ENCODE assay signal across 8 cellular contexts in genomic region chr5:1594336-1595106, GRCh38.
A peak's percentile ranks its signal among the peaks of the same experiment; 100 is the strongest.
DNase-seq lines count a peak whose midpoint lies in the region; TF ChIP-seq lines count a peak whose summit lies in the region.

No MANE protein-coding gene starts in this region.

- WGBS in mesenchymal stem cell = 18% methylated on average over 82 of the region's 82 CpGs

- H2BK120ac ChIP-seq in mesenchymal stem cell (ENCODE audit: low read depth, low read length) = no peak overlapping the region

- H3K27ac ChIP-seq in HEK293 (ENCODE audit: extremely low read depth, low read depth, low read length) (peak overlapping the region; percentile 75; the same call in 1 of the 2 replicates), mesenchymal stem cell (ENCODE audit: low read length, poor library complexity, severe bottlenecking) (no peak overlapping the region)
- H3K27ac ChIP-seq in effector memory CD4-positive, alpha-beta T cell (ENCODE audit: insufficient read depth, low read length, poor library complexity, severe bottlenecking) = no peak overlapping the region

- DNase-seq in GM12865 (ENCODE audit: low read depth) = peak; percentile 97
- DNase-seq in NCI-H1694 treated with DMSO at 0.1 percent for 48 hours (lab: John Stamatoyannopoulos, UW) = peak; percentile 91
- DNase-seq in activated CD4-positive, alpha-beta T cell treated with anti-CD3 and anti-CD28 coated beads, Interleukin-2, amount 50 U/mL, for 4 hours = peak; percentile 48 to 53
- peak; percentile 10 to 25 (median 22) for DNase-seq in effector memory CD4-positive, alpha-beta T cell
- DNase-seq in mesenchymal stem cell = peak; percentile 40
- peak; percentile 76 for DNase-seq in stimulated activated CD8-positive, alpha-beta memory T cell treated with anti-CD3 and anti-CD28 coated beads, Interleukin-12 subunit alpha, Interleukin-12 subunit beta, amount 100 ng/mL, for 4 hours (ENCODE audit: low read depth)
- no peak for DNase-seq in NCI-H2196 (lab: John Stamatoyannopoulos, UW; ENCODE audit: unreplicated experiment)

- POLR2A ChIA-PET in HEK293 (lab: Yijun Ruan, JAX) = interaction anchor here (0.6 to 1.5 kb wide), 7 partner anchors 12 to 443 kb away, joined by 3 to 8 read pairs (median 4); partner anchors contain the start of gene LPCAT1

- no peaks in the 10 kb centered on the region for H3K79me1 ChIP-seq in mesenchymal stem cell (replicated peaks; ENCODE audit: low read length, poor library complexity, severe bottlenecking)

- no peak overlapping the region for H3K4ac ChIP-seq in mesenchymal stem cell (ENCODE audit: low read depth in 1 of 2, low read length in 2 of 2)

- H2AK5ac ChIP-seq in mesenchymal stem cell (ENCODE audit: low read length, severe bottlenecking) = no peak overlapping the region

- no peak overlapping the region for H4K91ac ChIP-seq in mesenchymal stem cell (ENCODE audit: low read length)

- H3K4me1 ChIP-seq in HEK293 (ENCODE audit: control insufficient read depth, insufficient read depth, low read length) = peaks cover 3% of the 10 kb centered on the region; the same call in 1 of the 2 replicates
- peaks cover 3% of the 10 kb centered on the region for H3K4me1 ChIP-seq in effector memory CD4-positive, alpha-beta T cell (ENCODE audit: control insufficient read depth, insufficient read depth, low read length, poor library complexity, severe bottlenecking)
- H3K4me1 ChIP-seq in mesenchymal stem cell (ENCODE audit: control insufficient read depth, insufficient read depth, low read depth, low read length) = peaks cover 12% of the 10 kb centered on the region

- H2BK12ac ChIP-seq in mesenchymal stem cell (ENCODE audit: low read length in 2 of 2) = peak overlapping the region in 1 of 2 experiments; percentile 4

- TF ChIP-seq CTCF in GM12865 (IDR thresholded peaks at IDR 0.05; ENCODE audit: insufficient read depth, low read depth, low read length, missing control alignments) (peak; percentile 70), HEK293 (tag by site-specific recombination; IDR thresholded peaks at IDR 0.05) (peak; percentile 98)

- H2BK15ac ChIP-seq in mesenchymal stem cell (ENCODE audit: low read depth, poor library complexity, severe bottlenecking) = peak overlapping the region; percentile 2

- peak overlapping the region; percentile 80 for H3K9ac ChIP-seq in mesenchymal stem cell (ENCODE audit: low read length)

- peak overlapping the region; percentile 60 for H4K8ac ChIP-seq in mesenchymal stem cell (ENCODE audit: low read length)

- CTCF ChIA-PET in HEK293 (lab: Yijun Ruan, JAX) = interaction anchor here (0.6 to 1.2 kb wide), 7 partner anchors 12 to 555 kb away, joined by 3 to 10 read pairs (median 3); no protein-coding TSS in a partner anchor

- H3K9me3 ChIP-seq in HEK293 (ENCODE audit: control insufficient read depth, insufficient read depth, low read depth, low read length) = no peaks in the 10 kb centered on the region
- no peaks in the 10 kb centered on the region for H3K9me3 ChIP-seq in effector memory CD4-positive, alpha-beta T cell (ENCODE audit: control insufficient read depth, low read length)
- H3K9me3 ChIP-seq in mesenchymal stem cell (ENCODE audit: control insufficient read depth, low read length) = no peaks in the 10 kb centered on the region

- H2AFZ ChIP-seq in mesenchymal stem cell (ENCODE audit: low read depth, low read length) = peak overlapping the region; percentile 47

- peaks cover 12 to 25% of the 10 kb centered on the region in 2 experiments for H3K36me3 ChIP-seq in HEK293 (ENCODE audit: control insufficient read depth in 2 of 2, insufficient read depth in 1 of 2, low read length in 2 of 2)
- H3K36me3 ChIP-seq in effector memory CD4-positive, alpha-beta T cell (ENCODE audit: control insufficient read depth, insufficient read depth, low read length) = no peaks in the 10 kb centered on the region
- peaks cover 0 to 4% of the 10 kb centered on the region in 2 experiments for H3K36me3 ChIP-seq in mesenchymal stem cell (ENCODE audit: control insufficient read depth in 1 of 2, insufficient read depth in 2 of 2, low read depth in 1 of 2, low read length in 2 of 2)

- peak overlapping the region; percentile 82 for H3K4me3 ChIP-seq in GM12865 (ENCODE audit: low read depth, low read length)
- peak overlapping the region; percentile 71 for H3K4me3 ChIP-seq in HEK293 (ENCODE audit: low read depth, low read length)
- peak overlapping the region; percentile 49 for H3K4me3 ChIP-seq in effector memory CD4-positive, alpha-beta T cell (ENCODE audit: insufficient read depth, low read depth, low read length, poor library complexity, severe bottlenecking)
- H3K4me3 ChIP-seq in mesenchymal stem cell (ENCODE audit: insufficient read depth in 1 of 2, low read depth in 1 of 2, low read length in 2 of 2) = peak overlapping the region; percentile 63 to 79

- no peak overlapping the region for H3K23ac ChIP-seq in mesenchymal stem cell (ENCODE audit: low read length in 2 of 2)

- no peaks in the 10 kb centered on the region for H3K27me3 ChIP-seq in effector memory CD4-positive, alpha-beta T cell (replicated peaks; ENCODE audit: control insufficient read depth, insufficient read depth, low read length, poor library complexity, severe bottlenecking)
- no peaks in the 10 kb centered on the region for H3K27me3 ChIP-seq in mesenchymal stem cell (ENCODE audit: control insufficient read depth in 1 of 2, insufficient read depth in 1 of 2, low read length in 2 of 2)

- peak overlapping the region; percentile 80 for H3K4me2 ChIP-seq in mesenchymal stem cell (ENCODE audit: low read length, poor library complexity, severe bottlenecking)

- no peak overlapping the region for H2BK5ac ChIP-seq in mesenchymal stem cell (ENCODE audit: low read depth, low read length, poor library complexity, severe bottlenecking)

- no peak overlapping the region for H3K14ac ChIP-seq in mesenchymal stem cell (ENCODE audit: low read length in 2 of 2)

- H3K18ac ChIP-seq in mesenchymal stem cell (ENCODE audit: low read depth in 1 of 2, low read length in 2 of 2) = peak overlapping the region; percentile 29 to 73

TF ChIP-seq in HEK293, 187 proteins besides CTCF, POLR2A, EP300 and RAD21 (continues in another document):
- TF ChIP-seq PATZ1 (tag by site-specific recombination; IDR thresholded peaks at IDR 0.05) = peak; percentile 95
- 0 out of 2 replicates have a peak, but pooled peaks have one; percentile 12 for TF ChIP-seq ZNF394 (tag by site-specific recombination; IDR thresholded peaks at IDR 0.05; ENCODE audit: borderline replicate concordance)
- TF ChIP-seq ZNF776 (tag by site-specific recombination; IDR thresholded peaks at IDR 0.05; ENCODE audit: borderline replicate concordance) = no peak
- peak; percentile 95 for TF ChIP-seq ZNF121 (tag by site-specific recombination; IDR thresholded peaks at IDR 0.05)
- TF ChIP-seq ZNF837 (tag by site-specific recombination; IDR thresholded peaks at IDR 0.05) = 0 out of 2 replicates have a peak, but pooled peaks have one; percentile 31
- TF ChIP-seq ZNF610 (tag by site-specific recombination; IDR thresholded peaks at IDR 0.05; ENCODE audit: borderline replicate concordance) = peak; percentile 72; the same call in 1 of the 2 replicates
- peak; percentile 92 for TF ChIP-seq ZIC2 (tag by site-specific recombination; IDR thresholded peaks at IDR 0.05)
- TF ChIP-seq ZNF138 (tag by site-specific recombination; IDR thresholded peaks at IDR 0.05; ENCODE audit: borderline replicate concordance) = no peak
- peak; percentile 92 for TF ChIP-seq KLF8 (tag by site-specific recombination; IDR thresholded peaks at IDR 0.05)
- TF ChIP-seq GLI4 (tag by site-specific recombination; IDR thresholded peaks at IDR 0.05) = no peak
- peak; percentile 98 for TF ChIP-seq ZBTB48 (tag by site-specific recombination; IDR thresholded peaks at IDR 0.05)
- TF ChIP-seq ZNF280C (tag by site-specific recombination; IDR thresholded peaks at IDR 0.05) = no peak
- TF ChIP-seq ZNF2 (tag by site-specific recombination; IDR thresholded peaks at IDR 0.05) = peak; percentile 100
- no peak for TF ChIP-seq ZNF248 (tag by site-specific recombination; IDR thresholded peaks at IDR 0.05)
- TF ChIP-seq ZBTB8A (tag by site-specific recombination; IDR thresholded peaks at IDR 0.05) = peak; percentile 96
- no peak for TF ChIP-seq ZNF37A (tag by site-specific recombination; IDR thresholded peaks at IDR 0.05)
- peak; percentile 13; the same call in 1 of the 2 replicates for TF ChIP-seq ZNF10 (tag by site-specific recombination; IDR thresholded peaks at IDR 0.05)
